In the genomic region with DNA sequence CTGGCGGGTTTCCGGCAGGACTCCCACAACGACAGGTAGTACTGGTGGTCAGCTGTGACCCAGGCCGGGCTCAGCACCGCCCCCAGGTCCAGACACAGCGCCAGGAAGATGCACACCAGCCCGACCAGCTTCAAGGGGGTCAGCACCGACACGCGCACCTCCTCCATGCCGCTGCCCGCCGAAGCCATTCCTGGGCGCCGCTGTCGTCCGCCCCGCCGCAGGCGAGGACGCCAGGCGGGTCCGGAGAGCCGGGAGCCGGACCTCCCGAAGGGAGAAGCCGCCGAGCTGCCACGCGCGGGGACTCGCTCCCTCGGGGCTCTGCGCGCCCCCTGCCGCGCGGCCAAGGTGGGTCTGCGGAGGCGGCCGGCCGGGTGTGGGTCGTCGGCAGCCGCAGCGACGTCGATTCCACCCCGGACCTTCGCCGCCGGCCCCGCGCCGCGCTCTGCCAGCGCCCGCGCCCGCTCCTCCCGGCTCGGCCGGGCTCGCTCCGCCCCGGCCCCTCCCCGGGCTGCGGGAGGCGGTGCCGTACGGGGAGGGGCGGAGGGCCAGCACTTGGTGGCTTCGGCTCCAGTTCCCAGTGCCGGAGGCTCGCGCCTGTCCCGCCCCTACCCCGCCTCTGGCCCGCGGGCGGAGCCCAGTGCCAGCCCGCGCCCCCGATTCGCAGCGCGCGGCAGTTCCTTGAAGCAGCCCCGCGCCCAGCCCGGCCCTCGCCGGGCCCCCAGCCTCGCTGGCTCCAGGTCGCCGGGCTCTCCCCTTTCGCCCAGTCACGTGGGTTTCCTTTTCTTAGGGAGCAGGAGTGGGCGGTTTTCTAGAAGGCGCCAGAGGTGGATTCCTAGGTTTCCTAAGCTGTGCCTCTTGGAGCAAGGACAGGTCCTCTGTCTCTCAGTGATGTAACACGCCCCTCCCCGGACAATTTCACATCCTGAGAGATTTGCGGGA, we compare ENCODE assay signal across 8 cellular contexts. TPM values are rescaled to one million over a fixed set of nuclear protein-coding genes. Genes with fewer than 3 reads are reported as not detected.
DNase-seq lines count a peak whose midpoint lies in the region; ATAC-seq and TF ChIP-seq lines count a peak whose summit lies in the region.

A gene (minus strand): TSS at position 444 of the 939 bp plus-strand sequence. CDS start 256 bp downstream, at position 188.

- H3K36me3 ChIP-seq in HAP-1 (replicated peaks) (no peaks in the 10 kb centered on the region), Peyer's patch (no peaks in the 10 kb centered on the region), endodermal cell (ENCODE audit: control insufficient read depth, insufficient read depth, low read length) (no peaks in the 10 kb centered on the region), thyroid gland (no peaks in the 10 kb centered on the region)

- intact Hi-C loops in thyroid gland (cut with DNase I), result no loop called here

- peak within 1 kb of the TSS; percentile 77 for H3K27ac Mint-ChIP-seq in endodermal cell

- no peaks in the 10 kb centered on the region for H3K9me3 ChIP-seq in HAP-1
- H3K9me3 ChIP-seq in Peyer's patch, result no peaks in the 10 kb centered on the region
- H3K9me3 ChIP-seq in endodermal cell (ENCODE audit: control insufficient read depth, low read length), result no peaks in the 10 kb centered on the region
- no peaks in the 10 kb centered on the region for H3K9me3 ChIP-seq in thyroid gland

- H3K27ac ChIP-seq in Peyer's patch, result peak within 1 kb of the TSS in 3 of 4 donors; percentile 57 to 81 (median 72)
- H3K27ac ChIP-seq in endodermal cell (ENCODE audit: low read depth, low read length), result peak within 1 kb of the TSS; percentile 90
- peak within 1 kb of the TSS; percentile 15 to 61 (median 60) for H3K27ac ChIP-seq in thyroid gland

- peaks cover 41% of the 10 kb centered on the region for H3K27me3 Mint-ChIP-seq in endodermal cell (ENCODE audit: insufficient read depth)

- peaks cover 4% of the 10 kb centered on the region for H3K36me3 Mint-ChIP-seq in endodermal cell (ENCODE audit: low read depth)

- H3K9ac ChIP-seq in endodermal cell (ENCODE audit: extremely low read depth, low read length, poor library complexity, severe bottlenecking), result peak within 1 kb of the TSS; percentile 57

- peaks cover 4% of the 10 kb centered on the region for H3K9me3 Mint-ChIP-seq in endodermal cell

- DNase-seq in ACHN (peak; percentile 70), HAP-1 (ENCODE audit: low spot score in 2 of 2) (peak; percentile 81 to 86), Peyer's patch (peak in 2 of 3 donors; percentile 55 to 67), endodermal cell (peak; percentile 97), medulla oblongata (ENCODE audit: extremely low spot score) (peak; percentile 56), thyroid gland (peak; percentile 72 to 79)

- in situ Hi-C loops in ACHN (cut with HindIII; ENCODE audit: low pct_ligation_motif_present, low pct_unique_long_range_greater_than_20kb, low sequenced_read_pairs), result no loop called here
- in situ Hi-C loops in HAP-1 (cut with MboI; ENCODE audit: low sequenced_read_pairs), result no loop called here

- H3K4me1 ChIP-seq in HAP-1 (peaks cover 2% of the 10 kb centered on the region; the same call in 1 of the 2 replicates), Peyer's patch (no peaks in the 10 kb centered on the region), endodermal cell (ENCODE audit: control insufficient read depth, insufficient read depth, low read length) (no peaks in the 10 kb centered on the region), thyroid gland (no peaks in the 10 kb centered on the region)

- peak within 1 kb of the TSS; percentile 74 for H3K4me3 Mint-ChIP-seq in endodermal cell

- TF ChIP-seq CTCF in Peyer's patch (IDR thresholded peaks at IDR 0.05) (no peak), endodermal cell (conservative IDR thresholded peaks at IDR 0.05) (peak; percentile 12), thyroid gland (IDR thresholded peaks at IDR 0.05) (peak in 1 of 6 experiments; percentile 3)

- 0% methylated on average over 102 of the region's 103 CpGs; no CpG with 5 or more reads in 1 of the 2 experiments for WGBS in endodermal cell (ENCODE audit: insufficient coverage in 1 of 2, insufficient read length in 1 of 2), 2 experiments
- WGBS in thyroid gland, 2 donors, result 0% methylated on average over 3 of the region's 103 CpGs

- peaks cover 29% of the 10 kb centered on the region for H3K4me1 Mint-ChIP-seq in endodermal cell

- peak within 1 kb of the TSS; percentile 46 for H3K4me3 ChIP-seq in HAP-1
- peak within 1 kb of the TSS; percentile 27 to 60 (median 44) for H3K4me3 ChIP-seq in Peyer's patch
- H3K4me3 ChIP-seq in endodermal cell (ENCODE audit: low read length), result peak within 1 kb of the TSS; percentile 90
- peak within 1 kb of the TSS; percentile 30 to 65 (median 38) for H3K4me3 ChIP-seq in thyroid gland (replicated peaks in 1 of 3)

- TF ChIP-seq POLR2A in Peyer's patch (IDR thresholded peaks at IDR 0.05) (peak in 1 of 2 donors; percentile 18), thyroid gland (IDR thresholded peaks at IDR 0.05) (peak in 1 of 2 donors; percentile 89)

- no peak for ATAC-seq in GM21619 (IDR thresholded peaks at IDR 0.05; ENCODE audit: unreplicated experiment)
- ATAC-seq in GM19455 (IDR thresholded peaks at IDR 0.05; ENCODE audit: unreplicated experiment), result no peak

- H3K27me3 ChIP-seq in HAP-1 (ENCODE audit: low read depth) (no peaks in the 10 kb centered on the region), Peyer's patch (no peaks in the 10 kb centered on the region), endodermal cell (ENCODE audit: control insufficient read depth, insufficient read depth, low read length, poor library complexity, severe bottlenecking) (peaks cover 4% of the 10 kb centered on the region), thyroid gland (no peaks in the 10 kb centered on the region)

RNA-seq across cellular contexts. Expression of the gene that starts here (rescaled TPM):
- total RNA-seq in Peyer's patch (1 to 10 TPM; 4.4 to 9.4 (median 6.7) TPM), endodermal cell (10 to 100 TPM; 12.6 to 13.6 TPM), thyroid gland (10 to 100 TPM; 15.6 to 53.8 (median 26.9) TPM)
- polyA plus RNA-seq in endodermal cell (2013, experiment 1 of 2), result 91.6 TPM
- 75.1 TPM for polyA plus RNA-seq in endodermal cell (2013, experiment 2 of 2)

Comparison
In these comparisons a context has a peak if more than half of its experiments do, and no peak if none do; other contexts are left out.
1. H3K4me3 ChIP-seq: peak in every context shown above with its lines; median percentile 90 in endodermal cell; 46 in HAP-1; 44 in Peyer's patch; 38 in thyroid gland.